8 cellular contexts compared by ENCODE assay signal in the genomic region with DNA sequence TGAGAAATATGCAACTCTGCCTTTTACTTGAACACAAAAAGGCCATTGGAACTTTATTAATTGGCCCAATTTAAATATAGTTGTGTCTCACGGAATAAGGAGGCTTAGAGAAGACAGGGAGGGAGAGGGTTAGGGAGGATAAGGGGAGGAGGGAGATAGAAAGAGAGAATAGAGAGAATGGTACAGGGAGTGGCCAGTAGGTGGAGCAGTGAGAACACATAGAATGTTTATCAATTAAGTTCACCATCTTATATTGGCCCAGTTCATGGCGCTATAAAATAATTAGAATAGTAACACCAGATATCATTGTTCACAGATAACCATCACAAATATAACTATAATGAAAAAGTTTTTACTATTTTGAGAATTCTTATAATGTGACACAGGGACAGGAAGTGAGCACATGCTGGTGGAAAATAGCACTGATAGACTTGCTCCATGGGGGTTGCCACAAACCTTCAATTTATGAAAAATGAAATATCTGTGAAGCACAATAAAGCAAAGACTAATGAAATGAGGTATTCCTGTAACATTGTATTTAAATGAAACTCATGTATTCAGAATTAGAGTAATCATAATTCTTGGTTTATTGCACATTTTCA.
DNase-seq lines count a peak whose midpoint lies in the region; ATAC-seq and TF ChIP-seq lines count a peak whose summit lies in the region.

No MANE protein-coding gene starts in this region.

- no peak overlapping the region for H3K27ac ChIP-seq in smooth muscle cell (ENCODE audit: low read depth)

- no peak overlapping the region for H3K9ac ChIP-seq in smooth muscle cell (ENCODE audit: low read depth)

- H3K36me3 ChIP-seq in smooth muscle cell (ENCODE audit: low read depth): no peaks in the 10 kb centered on the region

- no peaks in the 10 kb centered on the region for H4K20me1 ChIP-seq in smooth muscle cell (ENCODE audit: low read depth)

- H3K9me3 ChIP-seq in smooth muscle cell (replicated peaks; ENCODE audit: low read depth): no peaks in the 10 kb centered on the region

- intact Hi-C loops in sciatic nerve (cut with DNase I): no loop called here

- no peak overlapping the region for H3K4me2 ChIP-seq in smooth muscle cell

- peak; percentile 57 for TF ChIP-seq RAD21 in Ishikawa (IDR thresholded peaks at IDR 0.05; ENCODE audit: low read depth)

- H3K79me2 ChIP-seq in smooth muscle cell (ENCODE audit: low read depth): no peaks in the 10 kb centered on the region

- peak; percentile 65 for TF ChIP-seq CTCF in fibroblast of mammary gland (conservative IDR thresholded peaks at IDR 0.05; ENCODE audit: control insufficient read depth, insufficient read depth, low read depth, low read length)
- peak; percentile 70 for TF ChIP-seq CTCF in smooth muscle cell (IDR thresholded peaks at IDR 0.05; ENCODE audit: borderline replicate concordance, insufficient read depth, poor library complexity, severe bottlenecking)

- no peak for ATAC-seq in sciatic nerve

- H2AFZ ChIP-seq in smooth muscle cell (ENCODE audit: low read depth): no peak overlapping the region

- H3F3A ChIP-seq in smooth muscle cell (ENCODE audit: low read depth): no peaks in the 10 kb centered on the region

- H3K4me3 ChIP-seq in fibroblast of mammary gland (ENCODE audit: control insufficient read depth, low read depth, low read length) (no peak overlapping the region), smooth muscle cell (no peak overlapping the region)

- no peaks in the 10 kb centered on the region for H3K27me3 ChIP-seq in smooth muscle cell (ENCODE audit: low read depth)

- peak; percentile 15 to 19 for DNase-seq in stimulated activated CD4-positive, alpha-beta T cell treated with anti-CD3 and anti-CD28 coated beads, Interleukin-2, amount 100 ng/mL, for 24 hours
- DNase-seq in stimulated activated CD4-positive, alpha-beta T cell treated with anti-CD3 and anti-CD28 coated beads, Interleukin-12 subunit alpha, Interleukin-12 subunit beta, amount 100 ng/mL, for 4 hours: no peak
- DNase-seq in H4 (ENCODE audit: low spot score): peak; percentile 19
- peak; percentile 20 for DNase-seq in SHP77 treated with DMSO at 0.1 percent for 48 hours (lab: John Stamatoyannopoulos, UW)
- peak; percentile 50 for DNase-seq in fibroblast of mammary gland (ENCODE audit: low read depth)
- no peak for DNase-seq in smooth muscle cell (lab: John Stamatoyannopoulos, UW; ENCODE audit: unreplicated experiment)
- DNase-seq in sciatic nerve (ENCODE audit: low spot score): no peak

- no peaks in the 10 kb centered on the region for H3K4me1 ChIP-seq in smooth muscle cell (ENCODE audit: low read depth)

- WGBS in smooth muscle cell (ENCODE audit: low lambda C conversion rate): 27% methylated on average over 2 of the region's 2 CpGs

- no peak for TF ChIP-seq EP300 in Ishikawa (IDR thresholded peaks at IDR 0.05; ENCODE audit: borderline replicate concordance)

TF ChIP-seq in Ishikawa, 13 proteins besides CTCF, POLR2A, EP300 and RAD21:
- TF ChIP-seq TAF1 (IDR thresholded peaks at IDR 0.05; ENCODE audit: low read depth) (no peak), NFIC (IDR thresholded peaks at IDR 0.05) (no peak), ZBTB7A (IDR thresholded peaks at IDR 0.05; ENCODE audit: low read depth) (no peak), TCF12 (IDR thresholded peaks at IDR 0.05; ENCODE audit: low read depth) (no peak), CEBPB (IDR thresholded peaks at IDR 0.05) (no peak)
- TF ChIP-seq, protein P1, sequence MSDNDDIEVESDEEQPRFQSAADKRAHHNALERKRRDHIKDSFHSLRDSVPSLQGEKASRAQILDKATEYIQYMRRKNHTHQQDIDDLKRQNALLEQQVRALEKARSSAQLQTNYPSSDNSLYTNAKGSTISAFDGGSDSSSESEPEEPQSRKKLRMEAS (IDR thresholded peaks at IDR 0.05): no peak
- TF ChIP-seq, protein P2, sequence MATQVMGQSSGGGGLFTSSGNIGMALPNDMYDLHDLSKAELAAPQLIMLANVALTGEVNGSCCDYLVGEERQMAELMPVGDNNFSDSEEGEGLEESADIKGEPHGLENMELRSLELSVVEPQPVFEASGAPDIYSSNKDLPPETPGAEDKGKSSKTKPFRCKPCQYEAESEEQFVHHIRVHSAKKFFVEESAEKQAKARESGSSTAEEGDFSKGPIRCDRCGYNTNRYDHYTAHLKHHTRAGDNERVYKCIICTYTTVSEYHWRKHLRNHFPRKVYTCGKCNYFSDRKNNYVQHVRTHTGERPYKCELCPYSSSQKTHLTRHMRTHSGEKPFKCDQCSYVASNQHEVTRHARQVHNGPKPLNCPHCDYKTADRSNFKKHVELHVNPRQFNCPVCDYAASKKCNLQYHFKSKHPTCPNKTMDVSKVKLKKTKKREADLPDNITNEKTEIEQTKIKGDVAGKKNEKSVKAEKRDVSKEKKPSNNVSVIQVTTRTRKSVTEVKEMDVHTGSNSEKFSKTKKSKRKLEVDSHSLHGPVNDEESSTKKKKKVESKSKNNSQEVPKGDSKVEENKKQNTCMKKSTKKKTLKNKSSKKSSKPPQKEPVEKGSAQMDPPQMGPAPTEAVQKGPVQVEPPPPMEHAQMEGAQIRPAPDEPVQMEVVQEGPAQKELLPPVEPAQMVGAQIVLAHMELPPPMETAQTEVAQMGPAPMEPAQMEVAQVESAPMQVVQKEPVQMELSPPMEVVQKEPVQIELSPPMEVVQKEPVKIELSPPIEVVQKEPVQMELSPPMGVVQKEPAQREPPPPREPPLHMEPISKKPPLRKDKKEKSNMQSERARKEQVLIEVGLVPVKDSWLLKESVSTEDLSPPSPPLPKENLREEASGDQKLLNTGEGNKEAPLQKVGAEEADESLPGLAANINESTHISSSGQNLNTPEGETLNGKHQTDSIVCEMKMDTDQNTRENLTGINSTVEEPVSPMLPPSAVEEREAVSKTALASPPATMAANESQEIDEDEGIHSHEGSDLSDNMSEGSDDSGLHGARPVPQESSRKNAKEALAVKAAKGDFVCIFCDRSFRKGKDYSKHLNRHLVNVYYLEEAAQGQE (IDR thresholded peaks at IDR 0.05; ENCODE audit: low read depth): no peak

Comparison
In these comparisons a context has a peak if more than half of its experiments do, and no peak if none do; other contexts are left out.
1. DNase-seq: peak in stimulated activated CD4-positive, alpha-beta T cell treated with anti-CD3 and anti-CD28 coated beads, Interleukin-2, amount 100 ng/mL, for 24 hours (2 of 2), H4 (single experiment), SHP77 treated with DMSO at 0.1 percent for 48 hours (single experiment) and fibroblast of mammary gland (single experiment); none in stimulated activated CD4-positive, alpha-beta T cell treated with anti-CD3 and anti-CD28 coated beads, Interleukin-12 subunit alpha, Interleukin-12 subunit beta, amount 100 ng/mL, for 4 hours (single experiment), smooth muscle cell (single experiment) and sciatic nerve (single experiment).